8 cellular contexts compared by ENCODE assay signal in genomic region chr7:33107136-33108066, GRCh38. TPM values are rescaled to one million over a fixed set of nuclear protein-coding genes. Genes with fewer than 3 reads are reported as not detected.
A peak's percentile ranks its signal among the peaks of the same experiment; 100 is the strongest.
DNase-seq lines count a peak whose midpoint lies in the region; ATAC-seq and TF ChIP-seq lines count a peak whose summit lies in the region.

No MANE protein-coding gene starts in this region.

- H3K9me2 ChIP-seq in GM23338 (ENCODE audit: insufficient read depth), result no peaks in the 10 kb centered on the region

- peak overlapping the region; percentile 80 for H3K4me2 ChIP-seq in GM23338

- TF ChIP-seq CTCF in GM23338 (conservative IDR thresholded peaks at IDR 0.05; ENCODE audit: low read depth in 2 of 2), result peak; percentile 71 to 93
- TF ChIP-seq CTCF in NB4 (IDR thresholded peaks at IDR 0.05; ENCODE audit: low read depth, low read length), result peak; percentile 36
- TF ChIP-seq CTCF in WI38 (IDR thresholded peaks at IDR 0.05; ENCODE audit: low read depth, low read length), result peak; percentile 36
- TF ChIP-seq CTCF in esophagus squamous epithelium (IDR thresholded peaks at IDR 0.05), result peak in 2 of 6 experiments; percentile 36 to 40

- H3K36me3 ChIP-seq in GM23338 (ENCODE audit: insufficient read depth), result 0 out of 2 replicates have a peak, but pooled peaks cover 6% of the 10 kb centered on the region
- peaks cover 0 to 15% (median 9%) of the 10 kb centered on the region in 3 donors for H3K36me3 ChIP-seq in esophagus squamous epithelium

- peaks cover 54% of the 10 kb centered on the region for H3K79me2 ChIP-seq in GM23338 (replicated peaks; ENCODE audit: insufficient read depth)

- no peaks in the 10 kb centered on the region for H3K9me3 Mint-ChIP-seq in GM23338
- no peaks in the 10 kb centered on the region for H3K9me3 Mint-ChIP-seq in natural killer cell treated with Interleukin-12 subunit alpha and Interleukin-12 subunit beta and Interleukin-15 and Interleukin-18, amount 100 ng/mL, for 72 hours

- no peak overlapping the region for H3K27ac ChIP-seq in GM23338 (ENCODE audit: low read depth)
- H3K27ac ChIP-seq in esophagus squamous epithelium, result no peak overlapping the region

- TF ChIP-seq POLR2A in NB4 (IDR thresholded peaks at IDR 0.05; ENCODE audit: extremely low read depth, insufficient read length) (no peak), esophagus squamous epithelium (IDR thresholded peaks at IDR 0.05) (no peak)

- no peak overlapping the region for H2AFZ ChIP-seq in GM23338

- H3K4me3 ChIP-seq in GM23338 (peak overlapping the region; percentile 65), NB4 (ENCODE audit: low read depth, low read length) (peak overlapping the region; percentile 91), WI38 (ENCODE audit: low read depth, low read length) (peak overlapping the region; percentile 85), esophagus squamous epithelium (peak overlapping the region in 3 of 4 donors; percentile 3 to 98 (median 95))

- H3K4me1 ChIP-seq in GM23338 (ENCODE audit: insufficient read depth) (peaks cover 11% of the 10 kb centered on the region), esophagus squamous epithelium (peaks cover 17 to 45% (median 24%) of the 10 kb centered on the region in 3 donors)

- intact Hi-C loops in esophagus squamous epithelium (cut with DNase I), result no loop called here

- H3K4me3 Mint-ChIP-seq in GM23338, result peak overlapping the region; percentile 88
- H3K4me3 Mint-ChIP-seq in natural killer cell treated with Interleukin-12 subunit alpha and Interleukin-12 subunit beta and Interleukin-15 and Interleukin-18, amount 100 ng/mL, for 72 hours, result peak overlapping the region; percentile 98

- H3F3A ChIP-seq in GM23338 (replicated peaks; ENCODE audit: low read depth), result 0 out of 2 replicates have a peak, but pooled peaks cover 3% of the 10 kb centered on the region

- H3K4me1 Mint-ChIP-seq in GM23338, result peaks cover 15% of the 10 kb centered on the region; the same call in 2 of the 3 replicates
- H3K4me1 Mint-ChIP-seq in natural killer cell treated with Interleukin-12 subunit alpha and Interleukin-12 subunit beta and Interleukin-15 and Interleukin-18, amount 100 ng/mL, for 72 hours (ENCODE audit: low read depth in 2 of 2), result peaks cover 25 to 34% of the 10 kb centered on the region in 2 donors

- peaks cover 38% of the 10 kb centered on the region for H4K20me1 ChIP-seq in GM23338 (replicated peaks; ENCODE audit: insufficient read depth)

- H3K27me3 ChIP-seq in GM23338 (ENCODE audit: insufficient read depth), result peaks cover 17% of the 10 kb centered on the region
- H3K27me3 ChIP-seq in esophagus squamous epithelium, result no peaks in the 10 kb centered on the region

- peak; percentile 30 to 64 for DNase-seq in NOMO-1 (lab: John Stamatoyannopoulos, UW; ENCODE audit: unreplicated experiment in 2 of 2)
- no peak for DNase-seq in NOMO-1 treated with dmso at 0.1 percent for 144 hours (lab: John Stamatoyannopoulos, UW; ENCODE audit: unreplicated experiment)
- peak; percentile 90 for DNase-seq in GM23338 (ENCODE audit: low spot score)
- peak; percentile 58 for DNase-seq in NB4 (ENCODE audit: low read depth)
- DNase-seq in esophagus squamous epithelium (lab: John Stamatoyannopoulos, UW), result no peak
- DNase-seq in natural killer cell treated with Interleukin-12 subunit alpha and Interleukin-12 subunit beta and Interleukin-15 and Interleukin-18, amount 100 ng/mL, for 72 hours (ENCODE audit: low spot score), result no peak

- ATAC-seq in GM23338 (peak; percentile 81), GM18520 (IDR thresholded peaks at IDR 0.05; ENCODE audit: unreplicated experiment) (no peak)
- no peak for ATAC-seq in natural killer cell treated with Interleukin-12 subunit alpha and Interleukin-12 subunit beta and Interleukin-15 and Interleukin-18, amount 100 ng/mL, for 72 hours

- H3K9me3 ChIP-seq in esophagus squamous epithelium, result no peaks in the 10 kb centered on the region

- H3K36me3 Mint-ChIP-seq in GM23338 (ENCODE audit: low read depth), result peaks cover 13% of the 10 kb centered on the region; the same call in 2 of the 3 replicates
- H3K36me3 Mint-ChIP-seq in natural killer cell treated with Interleukin-12 subunit alpha and Interleukin-12 subunit beta and Interleukin-15 and Interleukin-18, amount 100 ng/mL, for 72 hours, result no peaks in the 10 kb centered on the region

- 36 to 46% methylated on average over 6 to 7 of the region's 7 CpGs for WGBS in esophagus squamous epithelium, 2 donors

- no peak overlapping the region for H3K27ac Mint-ChIP-seq in GM23338
- no peak overlapping the region for H3K27ac Mint-ChIP-seq in natural killer cell treated with Interleukin-12 subunit alpha and Interleukin-12 subunit beta and Interleukin-15 and Interleukin-18, amount 100 ng/mL, for 72 hours

- H3K27me3 Mint-ChIP-seq in GM23338 (ENCODE audit: insufficient read depth, low read depth, poor library complexity), result peaks cover 6% of the 10 kb centered on the region
- peaks cover 12 to 19% of the 10 kb centered on the region in 2 donors for H3K27me3 Mint-ChIP-seq in natural killer cell treated with Interleukin-12 subunit alpha and Interleukin-12 subunit beta and Interleukin-15 and Interleukin-18, amount 100 ng/mL, for 72 hours

TF ChIP-seq in GM23338, 12 proteins besides CTCF, POLR2A, EP300 and RAD21 (continues in another document):
- no peak for TF ChIP-seq REST (IDR thresholded peaks at IDR 0.05; ENCODE audit: unreplicated experiment)
- no peak for TF ChIP-seq JUNB (IDR thresholded peaks at IDR 0.05; ENCODE audit: unreplicated experiment)
- no peak for TF ChIP-seq ETS1 (IDR thresholded peaks at IDR 0.05)
- no peak for TF ChIP-seq CREB1 (CRISPR knock-in tag; IDR thresholded peaks at IDR 0.05; ENCODE audit: low read depth)
- TF ChIP-seq EZH2phosphoT487 (IDR thresholded peaks at IDR 0.05; ENCODE audit: unreplicated experiment), result no peak
- no peak for TF ChIP-seq POLR2AphosphoS5 (IDR thresholded peaks at IDR 0.05; ENCODE audit: low read depth)
- TF ChIP-seq STAT1 (IDR thresholded peaks at IDR 0.05; ENCODE audit: unreplicated experiment), result no peak
- TF ChIP-seq EZH2 (IDR thresholded peaks at IDR 0.05; ENCODE audit: low read depth, unreplicated experiment), result no peak
- no peak for TF ChIP-seq ZNF114 (CRISPR knock-in tag; IDR thresholded peaks at IDR 0.05)
- no peak for TF ChIP-seq NANOG (IDR thresholded peaks at IDR 0.05; ENCODE audit: borderline replicate concordance)

RNA-seq across cellular contexts. Expression of gene RP9, which starts 1.8 kb away (rescaled TPM):
- total RNA-seq in GM23338 (2014; rRNA removed; shearing (Covaris generic)), result 3.3 and 8.7 TPM in 2 replicates
- polyA plus RNA-seq in GM23338 (2016; fragmentation: Nextera tagmentation; extraction: Ambion mirVana), result 40.8 and 43.2 TPM in 2 replicates
- total RNA-seq in esophagus squamous epithelium, result 1 to 10 TPM; 1.5 to 5.9 (median 4.4) TPM
- total RNA-seq in natural killer cell treated with Interleukin-12 subunit alpha and Interleukin-12 subunit beta and Interleukin-15 and Interleukin-18, amount 100 ng/mL, for 72 hours, result 10 to 100 TPM; 16.2 to 22.0 TPM

RNA-seq across cellular contexts. Expression of gene BBS9, which starts 22.0 kb away (rescaled TPM):
- total RNA-seq in GM23338 (2014; rRNA removed; shearing (Covaris generic)), result 66.1 and 69.6 TPM in 2 replicates
- 21.9 and 27.2 TPM in 2 replicates for polyA plus RNA-seq in GM23338 (2016; fragmentation: Nextera tagmentation; extraction: Ambion mirVana)
- total RNA-seq in esophagus squamous epithelium, result 10 to 100 TPM in 1 of 4 donors, 1 to 10 TPM in 3; 4.8 to 16.8 (median 7.6) TPM
- 10 to 100 TPM; 16.6 to 17.8 TPM for total RNA-seq in natural killer cell treated with Interleukin-12 subunit alpha and Interleukin-12 subunit beta and Interleukin-15 and Interleukin-18, amount 100 ng/mL, for 72 hours

RNA-seq across cellular contexts. Expression of gene NT5C3A, which starts 44.8 kb away (rescaled TPM):
- total RNA-seq in GM23338 (2014; rRNA removed; shearing (Covaris generic)), result 28.5 and 36.8 TPM in 2 replicates
- polyA plus RNA-seq in GM23338 (2016; fragmentation: Nextera tagmentation; extraction: Ambion mirVana), result 42.8 and 45.8 TPM in 2 replicates
- total RNA-seq in esophagus squamous epithelium, result 10 to 100 TPM; 13.1 to 30.8 (median 26.8) TPM
- 10 to 100 TPM; 31.8 to 35.9 TPM for total RNA-seq in natural killer cell treated with Interleukin-12 subunit alpha and Interleukin-12 subunit beta and Interleukin-15 and Interleukin-18, amount 100 ng/mL, for 72 hours

Comparison
In these comparisons a context has a peak if more than half of its experiments do, and no peak if none do; other contexts are left out.
1. DNase-seq: peak in NOMO-1 (2 of 2), GM23338 (single experiment) and NB4 (single experiment); none in NOMO-1 treated with dmso at 0.1 percent for 144 hours (single experiment), esophagus squamous epithelium (single experiment) and natural killer cell treated with Interleukin-12 subunit alpha and Interleukin-12 subunit beta and Interleukin-15 and Interleukin-18, amount 100 ng/mL, for 72 hours (single experiment).
2. Peak in every context shown above with its lines, with median percentiles within 50 percentile points of each other: H3K4me3 ChIP-seq.